ENCODE assay signal across 12 cellular contexts in genomic region chr3:152321806-152322377, GRCh38. TPM values are rescaled to one million over a fixed set of nuclear protein-coding genes. Genes with fewer than 3 reads are reported as not detected.
DNase-seq lines count a peak whose midpoint lies in the region; ATAC-seq and TF ChIP-seq lines count a peak whose summit lies in the region.
"Had no signal": no experiment of that assay in that cellular context is flagged by ENCODE, and none has a peak within 500 bp of the region (broad histone marks: within the 10 kb centered on the region; RNA-seq: fewer than 3 reads in every experiment).

No MANE protein-coding gene starts in this region.

- intact Hi-C loops in activated CD8-positive, alpha-beta T cell treated with anti-CD3 and anti-CD28 coated beads for 36 hours (cut with micrococcal nuclease), result no loop called here
- intact Hi-C loops in left ventricle myocardium superior (cut with micrococcal nuclease) (no loop called here), stomach (cut with DNase I; ENCODE audit: low total_unique reads) (no loop called here)

- no peak overlapping the region for H3K4me3 ChIP-seq in stomach
- H3K4me3 ChIP-seq: lung, testis had no signal

- no peaks in the 10 kb centered on the region for H3K9me3 ChIP-seq in T-helper 17 cell (ENCODE audit: control insufficient read depth, low read length, poor library complexity, severe bottlenecking)
- no peaks in the 10 kb centered on the region for H3K9me3 ChIP-seq in stomach
- H3K9me3 ChIP-seq: testis had no signal

- H3K27me3 ChIP-seq in stomach, result no peaks in the 10 kb centered on the region
- H3K27me3 ChIP-seq: testis had no signal

- ATAC-seq in activated CD8-positive, alpha-beta T cell treated with anti-CD3 and anti-CD28 coated beads for 36 hours, result no peak
- ATAC-seq in activated CD8-positive, alpha-beta T cell treated with anti-CD3 and anti-CD28 coated beads, Interleukin-2, amount 10 ng/mL, durations not matched to agents 7 days and 5 days, result no peak
- ATAC-seq in T-helper 17 cell, result no peak
- ATAC-seq in left ventricle myocardium superior, result peak; percentile 44

- H3K27ac ChIP-seq in stomach, result peak overlapping the region in 4 of 5 donors; percentile 31 to 65 (median 44)

- no peaks in the 10 kb centered on the region for H3K27me3 Mint-ChIP-seq in activated CD8-positive, alpha-beta T cell treated with anti-CD3 and anti-CD28 coated beads for 36 hours
- no peaks in the 10 kb centered on the region for H3K27me3 Mint-ChIP-seq in activated CD8-positive, alpha-beta T cell treated with anti-CD3 and anti-CD28 coated beads, Interleukin-2, amount 10 ng/mL, durations not matched to agents 7 days and 5 days (ENCODE audit: low read depth)
- no peaks in the 10 kb centered on the region for H3K27me3 Mint-ChIP-seq in T-helper 17 cell
- H3K27me3 Mint-ChIP-seq: dendritic cell treated with granulocyte-macrophage colony-stimulating factor and Interleukin-4, amounts not matched to agents 40 ng/mL and 50 ng/mL, for 4 days had no signal

- 51 to 76% (median 70%) methylated on average over 2 of the region's 2 CpGs for WGBS in stomach, 5 donors

- peaks cover 77% of the 10 kb centered on the region for H3K4me1 Mint-ChIP-seq in activated CD8-positive, alpha-beta T cell treated with anti-CD3 and anti-CD28 coated beads for 36 hours (ENCODE audit: low read depth)
- peaks cover 69% of the 10 kb centered on the region for H3K4me1 Mint-ChIP-seq in activated CD8-positive, alpha-beta T cell treated with anti-CD3 and anti-CD28 coated beads, Interleukin-2, amount 10 ng/mL, durations not matched to agents 7 days and 5 days (ENCODE audit: low read depth)
- H3K4me1 Mint-ChIP-seq in T-helper 17 cell, result peaks cover 49% of the 10 kb centered on the region

- DNase-seq in activated CD8-positive, alpha-beta T cell treated with anti-CD3 and anti-CD28 coated beads for 36 hours, result no peak
- DNase-seq in activated CD8-positive, alpha-beta T cell treated with anti-CD3 and anti-CD28 coated beads, Interleukin-2, amount 10 ng/mL, durations not matched to agents 7 days and 5 days, result no peak
- DNase-seq in T-helper 17 cell (no peak), left ventricle myocardium superior (no peak), stomach (no peak), DMS 273 treated with DMSO at 0.1 percent for 48 hours (lab: John Stamatoyannopoulos, UW) (no peak), OCI-M2 (lab: John Stamatoyannopoulos, UW; ENCODE audit: unreplicated experiment) (no peak), cerebellar nuclear complex (lab: John Stamatoyannopoulos, UW) (no peak)
- DNase-seq: DND-41, testis had no signal

- CTCF ChIA-PET in activated CD8-positive, alpha-beta T cell treated with anti-CD3 and anti-CD28 coated beads for 36 hours (lab: Charles Lee), result interaction anchor here (0.8 kb wide), 1 partner anchor 78 kb away, joined by 4 read pairs; no protein-coding TSS in a partner anchor
- CTCF ChIA-PET in activated CD8-positive, alpha-beta T cell treated with anti-CD3 and anti-CD28 coated beads, Interleukin-2, amount 10 ng/mL, durations not matched to agents 7 days and 5 days (lab: Charles Lee), result no interaction called here

- H3K36me3 Mint-ChIP-seq in activated CD8-positive, alpha-beta T cell treated with anti-CD3 and anti-CD28 coated beads for 36 hours (ENCODE audit: low read depth), result peaks cover 40% of the 10 kb centered on the region
- H3K36me3 Mint-ChIP-seq in activated CD8-positive, alpha-beta T cell treated with anti-CD3 and anti-CD28 coated beads, Interleukin-2, amount 10 ng/mL, durations not matched to agents 7 days and 5 days (ENCODE audit: low read depth), result peaks cover 63% of the 10 kb centered on the region
- peaks cover 7% of the 10 kb centered on the region for H3K36me3 Mint-ChIP-seq in T-helper 17 cell (ENCODE audit: low read depth)

- no peak for TF ChIP-seq EP300 in stomach (IDR thresholded peaks at IDR 0.05)

- no peak for TF ChIP-seq POLR2A in stomach (IDR thresholded peaks at IDR 0.05)

- H3K4me1 ChIP-seq in stomach, result peaks cover 28 to 87% (median 63%) of the 10 kb centered on the region in 4 donors

- POLR2A ChIA-PET in activated CD8-positive, alpha-beta T cell treated with anti-CD3 and anti-CD28 coated beads for 36 hours (lab: Charles Lee), result interaction anchor here (0.9 kb wide), 1 partner anchor 24 kb away, joined by 3 read pairs; no protein-coding TSS in a partner anchor
- POLR2A ChIA-PET in activated CD8-positive, alpha-beta T cell treated with anti-CD3 and anti-CD28 coated beads, Interleukin-2, amount 10 ng/mL, durations not matched to agents 7 days and 5 days (lab: Charles Lee), result no interaction called here

- peaks cover 0 to 7% (median 0%) of the 10 kb centered on the region in 4 donors for H3K36me3 ChIP-seq in stomach

- no peak for TF ChIP-seq CTCF in activated CD8-positive, alpha-beta T cell treated with anti-CD3 and anti-CD28 coated beads for 36 hours (IDR thresholded peaks at IDR 0.05)
- no peak for TF ChIP-seq CTCF in stomach (IDR thresholded peaks at IDR 0.05)

- peak overlapping the region; percentile 71 for H3K27ac Mint-ChIP-seq in activated CD8-positive, alpha-beta T cell treated with anti-CD3 and anti-CD28 coated beads for 36 hours
- H3K27ac Mint-ChIP-seq in activated CD8-positive, alpha-beta T cell treated with anti-CD3 and anti-CD28 coated beads, Interleukin-2, amount 10 ng/mL, durations not matched to agents 7 days and 5 days, result no peak overlapping the region
- peak overlapping the region; percentile 94 for H3K27ac Mint-ChIP-seq in T-helper 17 cell
- H3K27ac Mint-ChIP-seq: dendritic cell treated with granulocyte-macrophage colony-stimulating factor and Interleukin-4, amounts not matched to agents 40 ng/mL and 50 ng/mL, for 4 days had no signal

- peaks cover 3% of the 10 kb centered on the region for H3K9me3 Mint-ChIP-seq in activated CD8-positive, alpha-beta T cell treated with anti-CD3 and anti-CD28 coated beads for 36 hours
- no peaks in the 10 kb centered on the region for H3K9me3 Mint-ChIP-seq in activated CD8-positive, alpha-beta T cell treated with anti-CD3 and anti-CD28 coated beads, Interleukin-2, amount 10 ng/mL, durations not matched to agents 7 days and 5 days (ENCODE audit: insufficient read depth)
- H3K9me3 Mint-ChIP-seq: dendritic cell treated with granulocyte-macrophage colony-stimulating factor and Interleukin-4, amounts not matched to agents 40 ng/mL and 50 ng/mL, for 4 days had no signal

- no peak overlapping the region for H3K4me3 Mint-ChIP-seq in activated CD8-positive, alpha-beta T cell treated with anti-CD3 and anti-CD28 coated beads for 36 hours
- no peak overlapping the region for H3K4me3 Mint-ChIP-seq in activated CD8-positive, alpha-beta T cell treated with anti-CD3 and anti-CD28 coated beads, Interleukin-2, amount 10 ng/mL, durations not matched to agents 7 days and 5 days
- peak overlapping the region; percentile 75 for H3K4me3 Mint-ChIP-seq in T-helper 17 cell
- H3K4me3 Mint-ChIP-seq: dendritic cell treated with granulocyte-macrophage colony-stimulating factor and Interleukin-4, amounts not matched to agents 40 ng/mL and 50 ng/mL, for 4 days had no signal

RNA-seq across cellular contexts. Expression of gene MBNL1, which starts 53.2 kb away (rescaled TPM):
- 100 to 1,000 TPM; 341 to 360 TPM for total RNA-seq in activated CD8-positive, alpha-beta T cell treated with anti-CD3 and anti-CD28 coated beads for 36 hours
- 100 to 1,000 TPM; 469 to 504 TPM for total RNA-seq in activated CD8-positive, alpha-beta T cell treated with anti-CD3 and anti-CD28 coated beads, Interleukin-2, amount 10 ng/mL, durations not matched to agents 7 days and 5 days
- total RNA-seq in T-helper 17 cell (100 to 1,000 TPM; 641 to 725 TPM), left ventricle myocardium superior (172 TPM), stomach (100 to 1,000 TPM in 4 of 5 donors, 10 to 100 TPM in 1; 95.0 to 379 (median 325) TPM)
- polyA plus RNA-seq in stomach, result 10 to 100 TPM; 25.7 to 39.3 (median 29.2) TPM
